In genomic region chrX:150984164-150984824, GRCh38 we compare ENCODE assay signal across 8 cellular contexts. TPM values are rescaled to one million over a fixed set of nuclear protein-coding genes. Genes with fewer than 3 reads are reported as not detected.
DNase-seq lines count a peak whose midpoint lies in the region; ATAC-seq, FAIRE-seq and TF ChIP-seq lines count a peak whose summit lies in the region.

No MANE protein-coding gene starts in this region.

- H2BK120ac ChIP-seq in IMR-90 (ENCODE audit: low read depth, low read length) = no peak overlapping the region

- no peak overlapping the region for H3K4ac ChIP-seq in IMR-90 (ENCODE audit: low read depth, low read length)

- TF ChIP-seq POLR2A in IMR-90 (IDR thresholded peaks at IDR 0.05; ENCODE audit: low read depth, low read length) (no peak), K562 (conservative IDR thresholded peaks at IDR 0.05) (no peak), uterus (IDR thresholded peaks at IDR 0.05) (no peak)

- H2AFZ ChIP-seq in IMR-90 (replicated peaks; ENCODE audit: low read length, poor library complexity) (peak overlapping the region; percentile 72), K562 (ENCODE audit: low read depth, low read length) (no peak overlapping the region)

- peak overlapping the region; percentile 83 for H3K4me2 ChIP-seq in IMR-90 (ENCODE audit: low read depth, low read length)
- H3K4me2 ChIP-seq in K562 (ENCODE audit: insufficient read depth, low read length) = peak overlapping the region; percentile 73

- H3K4me3 ChIP-seq in BE2C (ENCODE audit: low read depth, low read length) = peak overlapping the region; percentile 60
- H3K4me3 ChIP-seq in IMR-90 (ENCODE audit: insufficient read depth, low read depth, low read length) = peak overlapping the region; percentile 56
- H3K4me3 ChIP-seq in K562 = peak overlapping the region; percentile 59
- peak overlapping the region; percentile 47 to 74 for H3K4me3 ChIP-seq in aorta (ENCODE audit: low read length in 2 of 2)
- peak overlapping the region in 1 of 2 donors; percentile 22 for H3K4me3 ChIP-seq in uterus

- no peak overlapping the region for H3K23ac ChIP-seq in IMR-90 (ENCODE audit: low read depth, low read length)

- no peak for FAIRE-seq in K562 (lab: Jason Lieb, UNC)

- H3K36me3 ChIP-seq in BE2C (peaks cover 5% of the 10 kb centered on the region; the same call in 1 of the 2 replicates), IMR-90 (ENCODE audit: control insufficient read depth, insufficient read depth, low read length) (peaks cover 4% of the 10 kb centered on the region), K562 (ENCODE audit: control insufficient read depth, insufficient read depth, low read length) (peaks cover 31% of the 10 kb centered on the region; the same call in 1 of the 3 replicates), aorta (ENCODE audit: control insufficient read depth in 1 of 2, insufficient read depth in 2 of 2, low read length in 1 of 2) (no peaks in the 10 kb centered on the region), uterus (no peaks in the 10 kb centered on the region)

- intact Hi-C loops in IMR-90 (cut with micrococcal nuclease) (loop anchor here (10.0 kb wide), 1 partner anchor 1049 kb away; the partner anchor contains the start of gene EOLA2), K562 (cut with micrococcal nuclease) (loop anchor here (5.0 kb wide), 1 partner anchor 87 kb away; the partner anchor contains the start of gene CD99L2), aorta (cut with DNase I) (loop anchor here (10.0 kb wide), 2 partner anchors 209 to 411 kb away; partner anchors contain the start of gene VMA21 (in 1 of the 2)), uterus (cut with DNase I; ENCODE audit: low total_unique reads) (no loop called here)

- peak overlapping the region; percentile 82 for H3K9ac ChIP-seq in IMR-90 (ENCODE audit: low read depth, low read length)
- peak overlapping the region; percentile 53 to 93 for H3K9ac ChIP-seq in K562 (ENCODE audit: insufficient read depth in 1 of 2, low read depth in 2 of 2, low read length in 2 of 2)

- in situ Hi-C loops in IMR-90 (cut with MboI; ENCODE audit: low sequenced_read_pairs) (loop anchor here (10.0 kb wide), 2 partner anchors 89 to 209 kb away; partner anchors contain the start of gene CD99L2), K562 (cut with MboI) (no loop called here)

- H4K20me1 ChIP-seq in IMR-90 (ENCODE audit: insufficient read depth, low read length) (no peaks in the 10 kb centered on the region), K562 (replicated peaks; ENCODE audit: control insufficient read depth, insufficient read depth, low read length) (no peaks in the 10 kb centered on the region)

- peaks cover 0 to 5% of the 10 kb centered on the region in 2 experiments; a peak in 2 of 4 replicates for H3K79me1 ChIP-seq in IMR-90 (ENCODE audit: low read depth in 1 of 2, low read length in 2 of 2)

- H2BK20ac ChIP-seq in IMR-90 (ENCODE audit: low read depth, low read length) = no peak overlapping the region

- H3K27ac ChIP-seq in IMR-90 (ENCODE audit: insufficient read depth, low read length) (no peak overlapping the region), K562 (ENCODE audit: extremely low read depth, low read depth, low read length) (peak overlapping the region; percentile 63; the same call in 1 of the 3 replicates), aorta (ENCODE audit: low read depth in 1 of 2, low read length in 2 of 2) (no peak overlapping the region), uterus (no peak overlapping the region)

- DNase-seq in BE2C (peak; percentile 22), IMR-90 (no peak), K562 (ENCODE audit: extremely low read depth in 1 of 4, low spot score in 3 of 4) (peak; percentile 12 to 55 (median 49)), lung microvascular endothelial cell (ENCODE audit: low read depth in 2 of 2) (peak; percentile 2 to 11), aorta (no peak), uterus (no peak), NCI-H1048 (lab: John Stamatoyannopoulos, UW) (no peak)

- no peak overlapping the region for H2BK15ac ChIP-seq in IMR-90 (ENCODE audit: low read depth, low read length)

- ATAC-seq in GM19035 (IDR thresholded peaks at IDR 0.05; ENCODE audit: unreplicated experiment) (peak; percentile 5), IMR-90 (ENCODE audit: low read depth) (peak; percentile 4; the same call in 1 of the 2 replicates), K562 (no peak), aorta (ENCODE audit: low FRiP score) (no peak)

- no peak overlapping the region for H3K56ac ChIP-seq in IMR-90 (ENCODE audit: extremely low read depth, insufficient read depth, low read length)

- peaks cover 13% of the 10 kb centered on the region for H3K79me2 ChIP-seq in K562 (ENCODE audit: control insufficient read depth, insufficient read depth, low read length)

- H2AK5ac ChIP-seq in IMR-90 (ENCODE audit: low read depth, low read length) = no peak overlapping the region

- no peak for TF ChIP-seq EP300 in K562 (IDR thresholded peaks at IDR 0.05; ENCODE audit: low read length)

- H3K4me1 ChIP-seq in BE2C (no peaks in the 10 kb centered on the region), IMR-90 (ENCODE audit: control insufficient read depth, insufficient read depth, low read length) (no peaks in the 10 kb centered on the region), K562 (replicated peaks in 1 of 2; ENCODE audit: control insufficient read depth in 2 of 2, insufficient read depth in 2 of 2, low read length in 2 of 2) (peaks cover 7 to 11% of the 10 kb centered on the region in 2 experiments; a peak in 4 of 5 replicates), aorta (ENCODE audit: control insufficient read depth in 1 of 2, insufficient read depth in 2 of 2, low read length in 2 of 2) (no peaks in the 10 kb centered on the region), uterus (no peaks in the 10 kb centered on the region)

- H3K9me3 ChIP-seq in BE2C = no peaks in the 10 kb centered on the region
- H3K9me3 ChIP-seq in IMR-90 (ENCODE audit: control insufficient read depth, insufficient read depth, low read length) = no peaks in the 10 kb centered on the region
- no peaks in the 10 kb centered on the region for H3K9me3 ChIP-seq in K562 (replicated peaks; ENCODE audit: control insufficient read depth, insufficient read depth, low read depth, low read length)
- H3K9me3 ChIP-seq in aorta (ENCODE audit: control insufficient read depth, low read length) = no peaks in the 10 kb centered on the region
- H3K9me3 ChIP-seq in uterus = no peaks in the 10 kb centered on the region

- no peak for TF ChIP-seq RAD21 in IMR-90 (IDR thresholded peaks at IDR 0.05; ENCODE audit: low read length)
- no peak for TF ChIP-seq RAD21 in K562 (CRISPR knock-in tag; conservative IDR thresholded peaks at IDR 0.05 in 1 of 2, IDR thresholded peaks at IDR 0.05 in 1 of 2)

- H3K27me3 ChIP-seq in BE2C (no peaks in the 10 kb centered on the region), IMR-90 (ENCODE audit: control insufficient read depth, insufficient read depth, low read length) (no peaks in the 10 kb centered on the region), K562 (ENCODE audit: control insufficient read depth in 2 of 2, insufficient read depth in 2 of 2, low read length in 2 of 2) (no peaks in the 10 kb centered on the region), aorta (ENCODE audit: control insufficient read depth in 1 of 2, insufficient read depth in 2 of 2, low read length in 1 of 2) (no peaks in the 10 kb centered on the region), uterus (no peaks in the 10 kb centered on the region)

- BruUV-seq in IMR-90 (replicated peaks; lab: Mats Ljungman, UMichigan) = no TSS peak
- no TSS peak for BruUV-seq in K562 (replicated peaks; lab: Mats Ljungman, UMichigan)

- H4K91ac ChIP-seq in IMR-90 (ENCODE audit: insufficient read depth, low read depth, low read length) = no peak overlapping the region

- peak overlapping the region; percentile 81 for H2AK9ac ChIP-seq in IMR-90 (replicated peaks; ENCODE audit: low read depth, low read length, poor library complexity)

- CTCF ChIA-PET in IMR-90 (lab: Yijun Ruan, JAX) = no interaction called here
- CTCF ChIA-PET in K562 (lab: Yijun Ruan, JAX; ENCODE audit: low intra/inter-chr PET ratio) = interaction anchor here (0.6 kb wide), 1 partner anchor 413 kb away, joined by 4 read pairs; no protein-coding TSS in a partner anchor

- WGBS in IMR-90 (ENCODE audit: extremely low coverage in 2 of 2, insufficient read length in 1 of 2), 2 experiments = 35% methylated on average over 26 of the region's 94 CpGs; no CpG with 5 or more reads in 1 of the 2 experiments
- 1% methylated on average over 16 of the region's 94 CpGs for WGBS in K562 (ENCODE audit: insufficient coverage, low coverage, missing lambda C conversion rate)
- WGBS in aorta, 2 donors = 1 to 51% methylated on average over 41 to 94 of the region's 94 CpGs

- no peak overlapping the region for H4K5ac ChIP-seq in IMR-90 (ENCODE audit: low read depth, low read length)

- no peak overlapping the region for H3K18ac ChIP-seq in IMR-90 (ENCODE audit: low read depth, low read length)

- H3K14ac ChIP-seq in IMR-90 (replicated peaks; ENCODE audit: low read depth, low read length) = no peak overlapping the region

- H4K8ac ChIP-seq in IMR-90 (ENCODE audit: low read depth in 2 of 2, low read length in 2 of 2) = no peak overlapping the region

- dilution Hi-C loops in IMR-90 (cut with HindIII; ENCODE audit: low sequenced_read_pairs, unreplicated experiment) = no loop called here

- POLR2A ChIA-PET in IMR-90 (lab: Charles Lee; ENCODE audit: unreplicated experiment) = no interaction called here
- POLR2A ChIA-PET in K562 (lab: Yijun Ruan, JAX) = interaction anchor here (0.6 to 1.4 kb wide), 2 partner anchors 41 to 211 kb away, joined by 3 to 5 read pairs; no protein-coding TSS in a partner anchor

- TF ChIP-seq CTCF in BE2C (IDR thresholded peaks at IDR 0.05; ENCODE audit: low read depth, low read length) (no peak), IMR-90 (conservative IDR thresholded peaks at IDR 0.05; ENCODE audit: low read depth, low read length) (no peak), K562 (IDR thresholded peaks at IDR 0.05 in 2 of 3, conservative IDR thresholded peaks at IDR 0.05 in 1 of 3; ENCODE audit: insufficient read depth in 2 of 3, low read depth in 1 of 3, low read length in 3 of 3) (no peak), uterus (IDR thresholded peaks at IDR 0.05) (no peak)

- no peak overlapping the region for H2BK5ac ChIP-seq in IMR-90 (ENCODE audit: low read depth, low read length, poor library complexity, severe bottlenecking)

- no peaks in the 10 kb centered on the region for H3K9me1 ChIP-seq in IMR-90 (ENCODE audit: insufficient read depth, low read length)
- H3K9me1 ChIP-seq in K562 (ENCODE audit: control insufficient read depth, insufficient read depth, low read length) = no peaks in the 10 kb centered on the region

RNA-seq across cellular contexts. Expression of gene HMGB3, which starts 1.2 kb away (rescaled TPM):
- polyA plus RNA-seq in BE2C (2012; ENCODE audit: insufficient read depth, insufficient read length, low read depth) = 21.7 TPM
- total RNA-seq in IMR-90 (2012; rRNA removed) = 14.7 and 23.3 TPM in 2 replicates
- polyA plus RNA-seq in IMR-90 (2012; rRNA removed) = 15.7 and 21.3 TPM in 2 replicates
- 1.4 and 10.6 TPM in 2 replicates for polyA plus RNA-seq in IMR-90 (2012; cell fraction: cytosol; rRNA removed)
- polyA plus RNA-seq in IMR-90 (2012; cell fraction: nucleus; rRNA removed; ENCODE audit: low replicate concordance) = 0.51 and 4.2 TPM in 2 replicates
- 8.8 and 18.0 TPM in 2 replicates for total RNA-seq in K562 (2011; cell fraction: chromatin; rRNA removed; ENCODE audit: low replicate concordance)
- 6.4 and 8.7 TPM in 2 replicates for total RNA-seq in K562 (2011; cell fraction: nucleolus; rRNA removed)
- 11.2 and 14.2 TPM in 2 replicates for total RNA-seq in K562 (2011; cell fraction: nucleoplasm; rRNA removed)
- 63.0 and 64.5 TPM in 2 replicates for total RNA-seq in K562 (2014; rRNA removed)
- 117 and 155 TPM in 2 replicates for total RNA-seq in K562 (2014; rRNA removed; fragmentation: Illumina TruSeq; extraction: Trizol)
- 86.9 and 89.8 TPM in 2 replicates for total RNA-seq in K562 (2015; rRNA removed; fragmentation: Illumina TruSeq; extraction: Trizol)
- total RNA-seq in K562 (2021) = 61.4 and 71.7 TPM in 2 replicates
- 21.6 and 36.7 TPM in 2 replicates for polyA plus RNA-seq in K562 (2011; rRNA removed)
- 3.4 and 7.9 TPM in 2 replicates for polyA plus RNA-seq in K562 (2011; cell fraction: cytosol; rRNA removed)
- polyA plus RNA-seq in K562 (2011; cell fraction: nucleus; rRNA removed) = 4.9 and 10.2 TPM in 2 replicates
- polyA plus RNA-seq in K562 (2012) = 55.3 and 91.8 TPM in 2 replicates
- 168 and 175 TPM in 2 replicates for polyA plus RNA-seq in K562 (2014; fragmentation: Illumina TruSeq; extraction: Trizol)
- polyA plus RNA-seq in K562 (2014; fragmentation: Nextera tagmentation; extraction: Ambion mirVana) = 100 to 1,000 TPM; 134 to 138 TPM
- 90.5 and 118 TPM in 2 replicates for polyA plus RNA-seq in K562 (2014; rRNA removed)
- polyA minus RNA-seq in K562 (2011; rRNA and poly(A)+ RNA removed) = 21.7 and 25.7 TPM in 2 replicates
- 9.4 and 16.1 TPM in 2 replicates for polyA minus RNA-seq in K562 (2011; cell fraction: cytosol; rRNA and poly(A)+ RNA removed)
- polyA minus RNA-seq in K562 (2011; cell fraction: nucleus; rRNA and poly(A)+ RNA removed) = 6.7 and 11.9 TPM in 2 replicates
- 24.4 and 25.3 TPM in 2 replicates for total RNA-seq in lung microvascular endothelial cell
- 1 to 10 TPM; 3.6 to 3.8 TPM for total RNA-seq in aorta
- polyA plus RNA-seq in aorta = 1 to 10 TPM; 2.9 to 3.1 TPM
- total RNA-seq in uterus = 10 to 100 TPM in 1 of 4 donors, 1 to 10 TPM in 2, not detected in 1; 2.4 to 21.8 (median 4.4) TPM

Comparison
In these comparisons a context has a peak if more than half of its experiments do, and no peak if none do; other contexts are left out.
1. DNase-seq: peak in BE2C (single experiment), K562 (4 of 4) and lung microvascular endothelial cell (2 of 2); none in IMR-90 (single experiment), aorta (0 of 2), uterus (0 of 2) and NCI-H1048 (single experiment).
2. ATAC-seq: peak in GM19035 (single experiment) and IMR-90 (single experiment); none in K562 (single experiment) and aorta (single experiment).